Comparison of ENCODE assay signal across 26 cellular contexts in the genomic region with DNA sequence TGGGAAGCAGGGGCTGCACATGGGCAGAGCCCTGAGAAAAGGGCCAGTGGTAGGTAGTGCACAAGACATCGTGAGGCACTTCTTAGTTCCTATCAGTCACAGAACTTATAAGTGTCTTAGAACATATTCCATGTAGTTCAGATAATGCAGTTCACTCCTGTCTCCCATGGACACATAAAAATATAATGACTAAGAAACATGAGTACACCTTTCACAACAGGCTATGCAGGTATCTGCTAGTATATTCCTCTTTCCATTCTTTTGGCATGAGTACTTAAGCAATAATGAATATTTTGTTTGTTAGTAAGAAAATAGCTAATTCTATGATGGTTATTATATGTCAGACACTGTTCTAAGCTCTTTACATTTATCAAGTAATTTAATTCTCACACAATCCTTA.
DNase-seq lines count a peak whose midpoint lies in the region; ATAC-seq, FAIRE-seq and TF ChIP-seq lines count a peak whose summit lies in the region.
"Had no signal": no experiment of that assay in that cellular context is flagged by ENCODE, and none has a peak within 500 bp of the region (broad histone marks: within the 10 kb centered on the region; RNA-seq: fewer than 3 reads in every experiment).

No MANE protein-coding gene starts in this region.

- TF ChIP-seq POLR2A in HepG2 (IDR thresholded peaks at IDR 0.05; ENCODE audit: insufficient read depth in 1 of 2, low read depth in 2 of 2, low read length in 2 of 2) (no peak), right lobe of liver (IDR thresholded peaks at IDR 0.05) (no peak)

- no peak overlapping the region for H3K4me2 ChIP-seq in HepG2 (ENCODE audit: low read depth, low read length)
- H3K4me2 ChIP-seq: A549, GM23338 had no signal

- no peak overlapping the region for H3K9ac ChIP-seq in HepG2 (ENCODE audit: insufficient read depth, low read depth, low read length)
- H3K9ac ChIP-seq: BLaER1 treated with 17β-estradiol and CSF1 and Interleukin-3, amounts not matched to agents 10 nM and 100 nM had no signal

- H3K27ac ChIP-seq in HepG2 (ENCODE audit: extremely low read length, insufficient read depth, low read length) (no peak overlapping the region), right lobe of liver (no peak overlapping the region), foreskin keratinocyte (no peak overlapping the region)
- H3K27ac ChIP-seq: A549; BLaER1 treated with 17β-estradiol and CSF1 and Interleukin-3, amounts not matched to agents 10 nM and 100 nM had no signal

- no peaks in the 10 kb centered on the region for H3K4me1 Mint-ChIP-seq in osteocyte (ENCODE audit: unreplicated experiment)
- H3K4me1 Mint-ChIP-seq: CD8-positive, alpha-beta memory T cell; GM23338; H9 had no signal

- H3K36me3 ChIP-seq in HepG2 (replicated peaks in 1 of 2; ENCODE audit: control insufficient read depth in 1 of 2, insufficient read depth in 2 of 2, low read length in 2 of 2) (no peaks in the 10 kb centered on the region), right lobe of liver (no peaks in the 10 kb centered on the region), bronchial epithelial cell (ENCODE audit: control insufficient read depth, insufficient read depth, low read length) (no peaks in the 10 kb centered on the region)
- H3K36me3 ChIP-seq: BE2C; BLaER1 treated with 17β-estradiol and CSF1 and Interleukin-3, amounts not matched to agents 10 nM and 100 nM had no signal

- H3K4me1 ChIP-seq in HepG2 (ENCODE audit: insufficient read depth, low read length) (no peaks in the 10 kb centered on the region), right lobe of liver (no peaks in the 10 kb centered on the region), foreskin keratinocyte (peaks cover 4% of the 10 kb centered on the region)
- H3K4me1 ChIP-seq: A549, BE2C had no signal

- BruUV-seq in HepG2 (replicated peaks; lab: Mats Ljungman, UMichigan): no TSS peak

- no peak for TF ChIP-seq EP300 in HepG2 (IDR thresholded peaks at IDR 0.05; ENCODE audit: low read depth in 2 of 2, low read length in 2 of 2)
- no peak for TF ChIP-seq EP300 in HepG2 (CRISPR knock-in tag; IDR thresholded peaks at IDR 0.05; ENCODE audit: borderline replicate concordance)

- DNase-seq in HepG2 (ENCODE audit: low spot score) (no peak), right lobe of liver (no peak), bronchial epithelial cell (ENCODE audit: low read depth) (peak; percentile 86), foreskin keratinocyte (peak; percentile 43 to 86), osteocyte (ENCODE audit: extremely low spot score, unreplicated experiment) (no peak), pons (ENCODE audit: low spot score) (no peak)
- DNase-seq: 8988T; ACHN; AML-193; BE2C; CD4-positive, alpha-beta T cell; CD8-positive, alpha-beta memory T cell; DMS 273 treated with DMSO at 0.1 percent for 48 hours; DMS79; EL; GDM1; H9 had no signal

- intact Hi-C loops in HepG2 (cut with micrococcal nuclease; ENCODE audit: unreplicated experiment): no loop called here
- intact Hi-C loops in right lobe of liver (cut with DNase I): no loop called here

- no peak overlapping the region for H3K4me3 ChIP-seq in HepG2 (replicated peaks in 1 of 3; ENCODE audit: insufficient read depth in 1 of 3, low read depth in 2 of 3, low read length in 3 of 3)
- H3K4me3 ChIP-seq in right lobe of liver: no peak overlapping the region
- no peak overlapping the region for H3K4me3 ChIP-seq in bronchial epithelial cell (ENCODE audit: low read depth, low read length)
- H3K4me3 ChIP-seq: A549; BLaER1 treated with 17β-estradiol and CSF1 and Interleukin-3, amounts not matched to agents 10 nM and 100 nM; GM12878; GM23338 had no signal

- no peak overlapping the region for H3K27ac Mint-ChIP-seq in osteocyte (ENCODE audit: unreplicated experiment)
- H3K27ac Mint-ChIP-seq: CD4-positive, alpha-beta T cell; CD8-positive, alpha-beta memory T cell; GM23338 had no signal

- no peaks in the 10 kb centered on the region for H3K27me3 ChIP-seq in HepG2 (ENCODE audit: control insufficient read depth in 1 of 2, insufficient read depth in 2 of 2, low read length in 2 of 2)
- H3K27me3 ChIP-seq in right lobe of liver: no peaks in the 10 kb centered on the region
- no peaks in the 10 kb centered on the region for H3K27me3 ChIP-seq in bronchial epithelial cell (ENCODE audit: control insufficient read depth, insufficient read depth, low read length)
- peaks cover 3% of the 10 kb centered on the region for H3K27me3 ChIP-seq in foreskin keratinocyte
- H3K27me3 ChIP-seq: BE2C; BLaER1 treated with 17β-estradiol and CSF1 and Interleukin-3, amounts not matched to agents 10 nM and 100 nM had no signal

- no peak for TF ChIP-seq RAD21 in HepG2 (CRISPR knock-in tag; IDR thresholded peaks at IDR 0.05)

- no peaks in the 10 kb centered on the region for H3K79me2 ChIP-seq in HepG2 (ENCODE audit: insufficient read depth, low read length)

- H3K27me3 Mint-ChIP-seq in osteocyte (ENCODE audit: unreplicated experiment): peaks cover 4% of the 10 kb centered on the region
- H3K27me3 Mint-ChIP-seq: CD4-positive, alpha-beta T cell; CD8-positive, alpha-beta memory T cell had no signal

- CTCF ChIA-PET in HepG2 (lab: Yijun Ruan, JAX; ENCODE audit: low intra/inter-chr PET ratio, low total read pairs): no interaction called here

- in situ Hi-C loops in HepG2 (cut with HindIII; ENCODE audit: extremely low pct_ligation_motif_present, low pct_unique_long_range_greater_than_20kb): no loop called here

- H3K4me3 Mint-ChIP-seq in osteocyte (ENCODE audit: unreplicated experiment): no peak overlapping the region
- H3K4me3 Mint-ChIP-seq: CD14-positive monocyte; CD4-positive, alpha-beta T cell; CD8-positive, alpha-beta memory T cell; GM23338; H9 had no signal

- no peaks in the 10 kb centered on the region for H3K36me3 Mint-ChIP-seq in osteocyte (ENCODE audit: unreplicated experiment)
- H3K36me3 Mint-ChIP-seq: CD14-positive monocyte; CD8-positive, alpha-beta memory T cell had no signal

- H4K20me1 ChIP-seq in HepG2 (ENCODE audit: insufficient read depth, low read length): no peaks in the 10 kb centered on the region
- H4K20me1 ChIP-seq: BLaER1 treated with 17β-estradiol and CSF1 and Interleukin-3, amounts not matched to agents 10 nM and 100 nM had no signal

- ATAC-seq in HepG2 (no peak), right lobe of liver (no peak), foreskin keratinocyte (peak; percentile 96), HG03175 (IDR thresholded peaks at IDR 0.05; ENCODE audit: unreplicated experiment) (no peak)
- ATAC-seq: A549, GM12878, GM23338, HCT116 had no signal

- H3K9me3 Mint-ChIP-seq in osteocyte (ENCODE audit: unreplicated experiment): no peaks in the 10 kb centered on the region
- H3K9me3 Mint-ChIP-seq: CD4-positive, alpha-beta T cell; GM23338; H9 had no signal

- no peak for FAIRE-seq in HepG2 (lab: Jason Lieb, UNC)
- FAIRE-seq in bronchial epithelial cell (lab: Jason Lieb, UNC): no peak
- FAIRE-seq: A549, D721Med, GM12878, GM19239 had no signal

- H3K9me3 ChIP-seq in HepG2 (ENCODE audit: low read length) (no peaks in the 10 kb centered on the region), right lobe of liver (no peaks in the 10 kb centered on the region)
- H3K9me3 ChIP-seq: A549; BE2C; BLaER1 treated with 17β-estradiol and CSF1 and Interleukin-3, amounts not matched to agents 10 nM and 100 nM had no signal

- WGBS in HepG2 (ENCODE audit: low lambda C conversion rate): 11% methylated on average over 1 of the region's 1 CpG
- WGBS in right lobe of liver (ENCODE audit: insufficient coverage, low coverage, low lambda C conversion rate, missing lambda C conversion rate): no CpG with 5 or more reads among the region's 1 CpG

- no peak overlapping the region for H2AFZ ChIP-seq in HepG2 (ENCODE audit: low read length)
- H2AFZ ChIP-seq: GM23338 had no signal

- TF ChIP-seq CTCF in HepG2 (CRISPR knock-in tag; IDR thresholded peaks at IDR 0.05) (no peak), right lobe of liver (IDR thresholded peaks at IDR 0.05) (no peak), bronchial epithelial cell (IDR thresholded peaks at IDR 0.05; ENCODE audit: insufficient read depth, low read length, severe bottlenecking) (no peak), foreskin keratinocyte (conservative IDR thresholded peaks at IDR 0.05) (no peak), osteocyte (IDR thresholded peaks at IDR 0.05) (no peak)

- POLR2A ChIA-PET in HepG2 (lab: Yijun Ruan, JAX): no interaction called here

TF ChIP-seq in HepG2, 621 proteins besides CTCF, POLR2A, EP300 and RAD21:
- TF ChIP-seq ZNF282 (IDR thresholded peaks at IDR 0.05; ENCODE audit: partially characterized antibody) (no peak), NONO (IDR thresholded peaks at IDR 0.05) (no peak), NONO (CRISPR knock-in tag; conservative IDR thresholded peaks at IDR 0.05) (no peak), TMF1 (CRISPR knock-in tag; IDR thresholded peaks at IDR 0.05; ENCODE audit: low read depth) (no peak), MED1 (CRISPR knock-in tag; IDR thresholded peaks at IDR 0.05) (no peak), GATAD2A (CRISPR knock-in tag; IDR thresholded peaks at IDR 0.05) (no peak)
- TF ChIP-seq, protein P1, sequence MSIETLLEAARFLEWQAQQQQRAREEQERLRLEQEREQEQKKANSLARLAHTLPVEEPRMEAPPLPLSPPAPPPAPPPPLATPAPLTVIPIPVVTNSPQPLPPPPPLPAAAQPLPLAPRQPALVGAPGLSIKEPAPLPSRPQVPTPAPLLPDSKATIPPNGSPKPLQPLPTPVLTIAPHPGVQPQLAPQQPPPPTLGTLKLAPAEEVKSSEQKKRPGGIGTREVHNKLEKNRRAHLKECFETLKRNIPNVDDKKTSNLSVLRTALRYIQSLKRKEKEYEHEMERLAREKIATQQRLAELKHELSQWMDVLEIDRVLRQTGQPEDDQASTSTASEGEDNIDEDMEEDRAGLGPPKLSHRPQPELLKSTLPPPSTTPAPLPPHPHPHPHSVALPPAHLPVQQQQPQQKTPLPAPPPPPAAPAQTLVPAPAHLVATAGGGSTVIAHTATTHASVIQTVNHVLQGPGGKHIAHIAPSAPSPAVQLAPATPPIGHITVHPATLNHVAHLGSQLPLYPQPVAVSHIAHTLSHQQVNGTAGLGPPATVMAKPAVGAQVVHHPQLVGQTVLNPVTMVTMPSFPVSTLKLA (IDR thresholded peaks at IDR 0.05): peak; percentile 66; the same call in 1 of the 2 replicates

Comparison
In these comparisons a context has a peak if more than half of its experiments do, and no peak if none do; other contexts are left out.
1. DNase-seq: peak in bronchial epithelial cell (single experiment) and foreskin keratinocyte (2 of 2); none in HepG2 (single experiment), right lobe of liver (0 of 3), osteocyte (single experiment) and pons (single experiment).